8 cellular contexts compared by ENCODE assay signal in the genomic region with DNA sequence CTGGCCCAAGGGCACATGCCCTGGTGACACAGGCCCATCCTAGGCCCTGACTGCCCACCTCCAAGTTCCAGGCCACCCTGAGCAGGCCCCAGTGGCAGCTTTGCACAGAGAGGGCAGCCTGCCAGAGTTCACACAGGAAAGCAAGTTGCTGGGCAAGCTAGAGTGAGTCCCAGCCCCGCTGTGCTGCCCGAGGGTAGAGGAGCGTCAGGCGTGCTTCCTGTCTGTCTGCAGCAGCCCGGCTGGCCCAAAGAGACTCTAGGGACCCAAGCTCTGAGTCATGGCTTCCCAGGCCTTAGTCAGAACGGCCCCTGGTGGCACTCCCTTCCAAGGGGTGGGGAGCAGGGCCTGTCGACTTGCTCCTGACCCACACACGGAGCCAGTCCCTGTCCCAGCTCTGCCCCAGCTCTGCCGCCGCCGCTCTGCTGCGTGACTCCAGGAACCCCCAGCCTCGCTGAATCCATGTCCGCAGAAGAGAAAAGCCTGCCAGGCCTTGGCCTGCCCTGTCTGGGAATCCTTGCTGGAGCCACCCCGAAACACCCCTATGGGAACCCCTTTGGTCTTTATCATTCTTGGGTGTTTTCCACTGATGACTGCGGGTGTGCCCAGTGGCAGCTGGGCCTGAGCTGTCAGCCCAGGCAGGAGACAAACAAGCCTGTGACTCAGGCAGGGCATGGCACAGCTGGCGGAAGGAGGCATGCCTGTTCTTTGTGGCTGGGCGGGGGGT.
DNase-seq lines count a peak whose midpoint lies in the region; ATAC-seq and TF ChIP-seq lines count a peak whose summit lies in the region.
"Not testable (repeated sequence)": the region's sequence is repeated elsewhere in the genome, so short reads cannot be mapped to it uniquely, and the experiment has no call there.

No MANE protein-coding gene starts in this region.

- not testable (repeated sequence) for TF ChIP-seq CTCF in DND-41 (IDR thresholded peaks at IDR 0.05; ENCODE audit: borderline replicate concordance, extremely low read depth, low read length, poor library complexity, severe bottlenecking); OCI-LY1 (IDR thresholded peaks at IDR 0.05; ENCODE audit: low read length)

- H3K36me3 Mint-ChIP-seq in activated naive CD4-positive, alpha-beta T cell treated with anti-CD3 and anti-CD28 coated beads, Interleukin-2, amount 10 ng/mL, durations not matched to agents 7 days and 5 days, result not testable (repeated sequence)

- H3K27me3 Mint-ChIP-seq in activated naive CD4-positive, alpha-beta T cell treated with anti-CD3 and anti-CD28 coated beads, Interleukin-2, amount 10 ng/mL, durations not matched to agents 7 days and 5 days, result not testable (repeated sequence)

- not testable (repeated sequence) for H4K20me1 ChIP-seq in DND-41 (ENCODE audit: insufficient read depth, low read length); OCI-LY1 (ENCODE audit: insufficient read depth, low read length)

- H3K4me1 ChIP-seq in DND-41 (ENCODE audit: insufficient read depth, low read length), result peaks cover 17% of the 10 kb centered on the region
- H3K4me1 ChIP-seq in OCI-LY1 (ENCODE audit: insufficient read depth, low read length, severe bottlenecking), result peaks cover 23% of the 10 kb centered on the region
- H3K4me1 ChIP-seq in mucosa of stomach (ENCODE audit: control insufficient read depth, insufficient read depth, low read length), result peaks cover 44% of the 10 kb centered on the region

- H3K4me3 ChIP-seq in DND-41 (ENCODE audit: low read depth in 1 of 2, low read length in 2 of 2); OCI-LY1 (ENCODE audit: low read depth, low read length, poor library complexity, severe bottlenecking); mucosa of stomach (ENCODE audit: low read length): not testable (repeated sequence)

- not testable (repeated sequence) for ATAC-seq in DND-41 (ENCODE audit: insufficient read depth, low read depth)
- ATAC-seq in GM21360 (IDR thresholded peaks at IDR 0.05; ENCODE audit: unreplicated experiment), result peak; percentile 65
- peak; percentile 67 for ATAC-seq in HG03175 (IDR thresholded peaks at IDR 0.05; ENCODE audit: unreplicated experiment)

- DNase-seq in DND-41 (peak; percentile 28), fibroblast of the conjunctiva (ENCODE audit: low read depth) (peak; percentile 82), superior temporal gyrus (ENCODE audit: extremely low spot score) (peak; percentile 65)
- DNase-seq in activated naive CD4-positive, alpha-beta T cell treated with anti-CD3 and anti-CD28 coated beads, Interleukin-2, amount 10 ng/mL, durations not matched to agents 7 days and 5 days, result peak; percentile 7

- not testable (repeated sequence) for H3K9me2 ChIP-seq in OCI-LY1 (ENCODE audit: low read depth, low read length)

- H3F3A ChIP-seq in OCI-LY1 (ENCODE audit: insufficient read depth, low read length), result not testable (repeated sequence)

- CTCF ChIA-PET in activated naive CD4-positive, alpha-beta T cell treated with anti-CD3 and anti-CD28 coated beads, Interleukin-2, amount 10 ng/mL, durations not matched to agents 7 days and 5 days (lab: Charles Lee), result interaction anchor here (0.8 kb wide), 1 partner anchor 12 kb away, joined by 3 read pairs; no protein-coding TSS in a partner anchor

- H3K4me1 Mint-ChIP-seq in activated naive CD4-positive, alpha-beta T cell treated with anti-CD3 and anti-CD28 coated beads, Interleukin-2, amount 10 ng/mL, durations not matched to agents 7 days and 5 days, result peaks cover 15% of the 10 kb centered on the region

- H2AFZ ChIP-seq in DND-41 (ENCODE audit: low read depth, low read length); OCI-LY1 (ENCODE audit: low read length): not testable (repeated sequence)

- H3K4me3 Mint-ChIP-seq in activated naive CD4-positive, alpha-beta T cell treated with anti-CD3 and anti-CD28 coated beads, Interleukin-2, amount 10 ng/mL, durations not matched to agents 7 days and 5 days, result not testable (repeated sequence)

- H3K27ac Mint-ChIP-seq in activated naive CD4-positive, alpha-beta T cell treated with anti-CD3 and anti-CD28 coated beads, Interleukin-2, amount 10 ng/mL, durations not matched to agents 7 days and 5 days, result not testable (repeated sequence)

- not testable (repeated sequence) for H3K27me3 ChIP-seq in DND-41 (ENCODE audit: insufficient read depth, low read length, poor library complexity); OCI-LY1 (ENCODE audit: insufficient read depth, low read length); mucosa of stomach (ENCODE audit: control insufficient read depth, insufficient read depth, low read length)

- H3K36me3 ChIP-seq in DND-41 (ENCODE audit: insufficient read depth, low read length), result peaks cover 18% of the 10 kb centered on the region
- peaks cover 20% of the 10 kb centered on the region for H3K36me3 ChIP-seq in OCI-LY1 (ENCODE audit: insufficient read depth, low read length)
- not testable (repeated sequence) for H3K36me3 ChIP-seq in mucosa of stomach (ENCODE audit: control insufficient read depth, insufficient read depth, low read length)

- H3K9me3 Mint-ChIP-seq in activated naive CD4-positive, alpha-beta T cell treated with anti-CD3 and anti-CD28 coated beads, Interleukin-2, amount 10 ng/mL, durations not matched to agents 7 days and 5 days, result not testable (repeated sequence)

- H3K27ac ChIP-seq in DND-41 (ENCODE audit: low read length), result not testable (repeated sequence)
- H3K27ac ChIP-seq in OCI-LY1 (ENCODE audit: low read depth, low read length, poor library complexity, severe bottlenecking), result peak overlapping the region; percentile 83

- H3K79me2 ChIP-seq in DND-41 (ENCODE audit: insufficient read depth, low read length); OCI-LY1 (ENCODE audit: insufficient read depth, low read length): not testable (repeated sequence)

- H3K9ac ChIP-seq in DND-41 (ENCODE audit: low read depth, low read length); OCI-LY1 (ENCODE audit: low read length): not testable (repeated sequence)
- H3K9ac ChIP-seq in mucosa of stomach (ENCODE audit: low read length), result peak overlapping the region; percentile 52

- H3K4me2 ChIP-seq in DND-41 (ENCODE audit: insufficient read depth, low read length), result not testable (repeated sequence)
- H3K4me2 ChIP-seq in OCI-LY1 (ENCODE audit: low read length), result peak overlapping the region; percentile 26; the same call in 1 of the 2 replicates

- H3K9me3 ChIP-seq in DND-41 (ENCODE audit: insufficient read depth, low read length, severe bottlenecking); OCI-LY1 (ENCODE audit: low read length); mucosa of stomach (ENCODE audit: control insufficient read depth, low read length): not testable (repeated sequence)

Comparison
In these comparisons a context has a peak if more than half of its experiments do, and no peak if none do; other contexts are left out.
1. DNase-seq: peak in every context shown above with its lines; median percentile 82 in fibroblast of the conjunctiva; 65 in superior temporal gyrus; 28 in DND-41; 7 in activated naive CD4-positive, alpha-beta T cell treated with anti-CD3 and anti-CD28 coated beads, Interleukin-2, amount 10 ng/mL, durations not matched to agents 7 days and 5 days.